17 cellular contexts compared by ENCODE assay signal in genomic region chr14:90426663-90427062, GRCh38. TPM values are rescaled to one million over a fixed set of nuclear protein-coding genes. Genes with fewer than 3 reads are reported as not detected.
DNase-seq lines count a peak whose midpoint lies in the region; ATAC-seq and TF ChIP-seq lines count a peak whose summit lies in the region.
"Had no signal": no experiment of that assay in that cellular context is flagged by ENCODE, and none has a peak within 500 bp of the region (broad histone marks: within the 10 kb centered on the region; RNA-seq: fewer than 3 reads in every experiment).

No MANE protein-coding gene starts in this region.

- H3K9me3 Mint-ChIP-seq in endothelial cell (ENCODE audit: unreplicated experiment): no peaks in the 10 kb centered on the region
- H3K9me3 Mint-ChIP-seq: activated naive CD8-positive, alpha-beta T cell treated with anti-CD3 and anti-CD28 coated beads, Interleukin-2, amount 50 U/mL, for 24 hours; effector memory CD8-positive, alpha-beta T cell; stimulated activated naive CD8-positive, alpha-beta T cell treated with anti-CD3 and anti-CD28 coated beads, Interleukin-15, amount 100 ng/mL, for 72 hours had no signal

- peak overlapping the region; percentile 23 for H3K27ac Mint-ChIP-seq in endothelial cell (ENCODE audit: unreplicated experiment)
- H3K27ac Mint-ChIP-seq: activated naive CD8-positive, alpha-beta T cell treated with anti-CD3 and anti-CD28 coated beads, Interleukin-2, amount 50 U/mL, for 24 hours; effector memory CD8-positive, alpha-beta T cell; stimulated activated naive CD8-positive, alpha-beta T cell treated with anti-CD3 and anti-CD28 coated beads, Interleukin-15, amount 100 ng/mL, for 72 hours had no signal

- DNase-seq in DMS 273 treated with DMSO at 0.1 percent for 48 hours (lab: John Stamatoyannopoulos, UW) (peak; percentile 45), NCI-H226 (peak; percentile 56), endothelial cell (ENCODE audit: low spot score) (no peak), mesenteric fat pad (ENCODE audit: low spot score) (peak; percentile 88), esophagus muscularis mucosa (ENCODE audit: extremely low spot score) (no peak)
- DNase-seq: activated naive CD8-positive, alpha-beta T cell treated with anti-CD3 and anti-CD28 coated beads, Interleukin-2, amount 50 U/mL, for 24 hours; effector memory CD8-positive, alpha-beta T cell; mesendoderm; pancreas; SIG-M5; stimulated activated CD4-positive, alpha-beta T cell treated with anti-CD3 and anti-CD28 coated beads, Interleukin-4, amount 100 ng/mL, for 1 hour; stimulated activated naive CD8-positive, alpha-beta T cell treated with anti-CD3 and anti-CD28 coated beads, Interleukin-15, amount 100 ng/mL, for 72 hours had no signal

- TF ChIP-seq CTCF in endothelial cell (IDR thresholded peaks at IDR 0.05; ENCODE audit: unreplicated experiment) (no peak), esophagus muscularis mucosa (IDR thresholded peaks at IDR 0.05) (no peak)

- no peak for TF ChIP-seq EP300 in esophagus muscularis mucosa (IDR thresholded peaks at IDR 0.05)

- peaks cover 3% of the 10 kb centered on the region for H3K36me3 Mint-ChIP-seq in endothelial cell (ENCODE audit: low read depth, unreplicated experiment)

- no peak overlapping the region for H3K4me3 ChIP-seq in esophagus muscularis mucosa
- H3K4me3 ChIP-seq: pancreas had no signal

- H3K4me1 ChIP-seq in esophagus muscularis mucosa: peaks cover 6 to 22% (median 14%) of the 10 kb centered on the region in 4 donors
- H3K4me1 ChIP-seq: pancreas had no signal

- H3K36me3 ChIP-seq in esophagus muscularis mucosa: no peaks in the 10 kb centered on the region
- H3K36me3 ChIP-seq: pancreas had no signal

- intact Hi-C loops in esophagus muscularis mucosa (cut with DNase I): no loop called here

- H3K27ac ChIP-seq in esophagus muscularis mucosa (replicated peaks in 1 of 4): no peak overlapping the region
- H3K27ac ChIP-seq: C4-2B, pancreas, VCaP had no signal

- H3K27me3 ChIP-seq in esophagus muscularis mucosa: no peaks in the 10 kb centered on the region
- H3K27me3 ChIP-seq: pancreas had no signal

- no peaks in the 10 kb centered on the region for H3K9me3 ChIP-seq in esophagus muscularis mucosa
- H3K9me3 ChIP-seq: pancreas had no signal

- peaks cover 48% of the 10 kb centered on the region for H3K4me1 Mint-ChIP-seq in endothelial cell (ENCODE audit: unreplicated experiment)
- H3K4me1 Mint-ChIP-seq: activated naive CD8-positive, alpha-beta T cell treated with anti-CD3 and anti-CD28 coated beads, Interleukin-2, amount 50 U/mL, for 24 hours; stimulated activated naive CD8-positive, alpha-beta T cell treated with anti-CD3 and anti-CD28 coated beads, Interleukin-15, amount 100 ng/mL, for 72 hours had no signal

- WGBS in esophagus muscularis mucosa: 53% methylated on average over 10 of the region's 10 CpGs

- no peak overlapping the region for H3K4me3 Mint-ChIP-seq in endothelial cell (ENCODE audit: unreplicated experiment)
- H3K4me3 Mint-ChIP-seq: activated naive CD8-positive, alpha-beta T cell treated with anti-CD3 and anti-CD28 coated beads, Interleukin-2, amount 50 U/mL, for 24 hours; effector memory CD8-positive, alpha-beta T cell; stimulated activated naive CD8-positive, alpha-beta T cell treated with anti-CD3 and anti-CD28 coated beads, Interleukin-15, amount 100 ng/mL, for 72 hours had no signal

- H3K27me3 Mint-ChIP-seq in endothelial cell (ENCODE audit: unreplicated experiment): peaks cover 13% of the 10 kb centered on the region
- H3K27me3 Mint-ChIP-seq: activated naive CD8-positive, alpha-beta T cell treated with anti-CD3 and anti-CD28 coated beads, Interleukin-2, amount 50 U/mL, for 24 hours; stimulated activated naive CD8-positive, alpha-beta T cell treated with anti-CD3 and anti-CD28 coated beads, Interleukin-15, amount 100 ng/mL, for 72 hours had no signal

- ATAC-seq in GM18868 (IDR thresholded peaks at IDR 0.05; ENCODE audit: unreplicated experiment) (no peak), HG03442 (IDR thresholded peaks at IDR 0.05; ENCODE audit: unreplicated experiment) (no peak), GM18498 (IDR thresholded peaks at IDR 0.05; ENCODE audit: unreplicated experiment) (no peak)
- ATAC-seq: activated naive CD8-positive, alpha-beta T cell treated with anti-CD3 and anti-CD28 coated beads, Interleukin-2, amount 50 U/mL, for 24 hours; effector memory CD8-positive, alpha-beta T cell; pancreas; stimulated activated naive CD8-positive, alpha-beta T cell treated with anti-CD3 and anti-CD28 coated beads, Interleukin-15, amount 100 ng/mL, for 72 hours had no signal

- no peak for TF ChIP-seq POLR2A in esophagus muscularis mucosa (IDR thresholded peaks at IDR 0.05; ENCODE audit: low read depth)

RNA-seq across cellular contexts. Expression of gene CALM1, which starts 29.8 kb away (rescaled TPM):
- 634 TPM for total RNA-seq in endothelial cell (ENCODE audit: unreplicated experiment)
- 549 TPM for total RNA-seq in mesenteric fat pad
- 100 to 1,000 TPM; 482 to 847 (median 640) TPM for total RNA-seq in esophagus muscularis mucosa

Comparison
In these comparisons a context has a peak if more than half of its experiments do, and no peak if none do; other contexts are left out.
1. DNase-seq: peak in DMS 273 treated with DMSO at 0.1 percent for 48 hours (single experiment), NCI-H226 (single experiment) and mesenteric fat pad (single experiment); none in endothelial cell (single experiment) and esophagus muscularis mucosa (single experiment).